ENCODE assay signal across 11 cellular contexts in genomic region chr3:45497963-45498362, GRCh38.
DNase-seq lines count a peak whose midpoint lies in the region; ATAC-seq and TF ChIP-seq lines count a peak whose summit lies in the region.
"Had no signal": no experiment of that assay in that cellular context is flagged by ENCODE, and none has a peak within 500 bp of the region (broad histone marks: within the 10 kb centered on the region; RNA-seq: fewer than 3 reads in every experiment).

No MANE protein-coding gene starts in this region.

- no peaks in the 10 kb centered on the region for H3K27me3 ChIP-seq in spleen (replicated peaks in 1 of 7)
- H3K27me3 ChIP-seq: testis had no signal

- H3K36me3 ChIP-seq in spleen = peaks cover 0 to 83% (median 25%) of the 10 kb centered on the region in 6 donors

- 26 to 31% (median 30%) methylated on average over 5 of the region's 5 CpGs for WGBS in spleen, 5 donors

- intact Hi-C loops in activated CD4-positive, alpha-beta T cell treated with anti-CD3 and anti-CD28 coated beads for 36 hours (cut with DNase I, micrococcal nuclease) = loop anchor here (2.0 to 5.0 kb wide), 2 partner anchors 286 to 461 kb away; no protein-coding TSS in a partner anchor
- intact Hi-C loops in spleen (cut with DNase I; ENCODE audit: low total_unique reads) = loop anchor here (10.0 kb wide), 1 partner anchor 463 kb away; no protein-coding TSS in a partner anchor

- CTCF ChIA-PET in activated CD4-positive, alpha-beta T cell treated with anti-CD3 and anti-CD28 coated beads for 36 hours (lab: Charles Lee) = interaction anchor here (0.7 to 1.9 kb wide), 4 partner anchors 9 to 1764 kb away, joined by 3 to 8 read pairs (median 3); no protein-coding TSS in a partner anchor
- CTCF ChIA-PET in activated CD4-positive, alpha-beta T cell treated with anti-CD3 and anti-CD28 coated beads, Interleukin-2, amount 10 ng/mL, durations not matched to agents 7 days and 5 days (lab: Charles Lee) = interaction anchor here (1.0 kb wide), 1 partner anchor 14 kb away, joined by 3 read pairs; no protein-coding TSS in a partner anchor

- H3K27me3 Mint-ChIP-seq in activated CD4-positive, alpha-beta T cell treated with anti-CD3 and anti-CD28 coated beads for 36 hours = no peaks in the 10 kb centered on the region
- H3K27me3 Mint-ChIP-seq in activated CD4-positive, alpha-beta T cell treated with anti-CD3 and anti-CD28 coated beads, Interleukin-2, amount 10 ng/mL, durations not matched to agents 7 days and 5 days = no peaks in the 10 kb centered on the region

- TF ChIP-seq POLR2A in spleen (IDR thresholded peaks at IDR 0.05) = no peak

- H3K4me1 ChIP-seq in spleen = peaks cover 0 to 21% (median 13%) of the 10 kb centered on the region in 6 donors
- H3K4me1 ChIP-seq: testis had no signal

- H3K4me3 Mint-ChIP-seq in activated CD4-positive, alpha-beta T cell treated with anti-CD3 and anti-CD28 coated beads for 36 hours = no peak overlapping the region
- no peak overlapping the region for H3K4me3 Mint-ChIP-seq in activated CD4-positive, alpha-beta T cell treated with anti-CD3 and anti-CD28 coated beads, Interleukin-2, amount 10 ng/mL, durations not matched to agents 7 days and 5 days

- peak; percentile 77 for ATAC-seq in activated CD4-positive, alpha-beta T cell treated with anti-CD3 and anti-CD28 coated beads for 36 hours
- ATAC-seq in HG03159 (IDR thresholded peaks at IDR 0.05; ENCODE audit: unreplicated experiment) = no peak

- H3K9me3 Mint-ChIP-seq in activated CD4-positive, alpha-beta T cell treated with anti-CD3 and anti-CD28 coated beads for 36 hours (ENCODE audit: low read depth) = no peaks in the 10 kb centered on the region
- H3K9me3 Mint-ChIP-seq in activated CD4-positive, alpha-beta T cell treated with anti-CD3 and anti-CD28 coated beads, Interleukin-2, amount 10 ng/mL, durations not matched to agents 7 days and 5 days = no peaks in the 10 kb centered on the region

- H3K36me3 Mint-ChIP-seq in activated CD4-positive, alpha-beta T cell treated with anti-CD3 and anti-CD28 coated beads for 36 hours (ENCODE audit: low read depth) = peaks cover 25% of the 10 kb centered on the region
- peaks cover 16% of the 10 kb centered on the region for H3K36me3 Mint-ChIP-seq in activated CD4-positive, alpha-beta T cell treated with anti-CD3 and anti-CD28 coated beads, Interleukin-2, amount 10 ng/mL, durations not matched to agents 7 days and 5 days (ENCODE audit: low read depth)

- no peak overlapping the region for H3K4me3 ChIP-seq in spleen
- H3K4me3 ChIP-seq: testis had no signal

- no peak for TF ChIP-seq CTCF in spleen (IDR thresholded peaks at IDR 0.05 in 8 of 11, conservative IDR thresholded peaks at IDR 0.05 in 3 of 11)

- H3K9me3 ChIP-seq in spleen = no peaks in the 10 kb centered on the region
- H3K9me3 ChIP-seq: testis had no signal

- H3K4me1 Mint-ChIP-seq in activated CD4-positive, alpha-beta T cell treated with anti-CD3 and anti-CD28 coated beads for 36 hours = peaks cover 15% of the 10 kb centered on the region
- peaks cover 21% of the 10 kb centered on the region for H3K4me1 Mint-ChIP-seq in activated CD4-positive, alpha-beta T cell treated with anti-CD3 and anti-CD28 coated beads, Interleukin-2, amount 10 ng/mL, durations not matched to agents 7 days and 5 days

- H3K27ac ChIP-seq in spleen = peak overlapping the region in 6 of 8 donors; percentile 7 to 54 (median 30)
- H3K27ac ChIP-seq: testis had no signal

- peak; percentile 33 for DNase-seq in activated CD4-positive, alpha-beta T cell treated with anti-CD3 and anti-CD28 coated beads for 36 hours
- DNase-seq in activated CD4-positive, alpha-beta T cell treated with anti-CD3 and anti-CD28 coated beads for 48 hours = no peak
- DNase-seq in activated CD4-positive, alpha-beta T cell treated with anti-CD3 and anti-CD28 coated beads, Interleukin-2, amount 10 ng/mL, durations not matched to agents 7 days and 5 days = peak; percentile 70
- peak; percentile 13 for DNase-seq in effector CD8-positive, alpha-beta T cell (lab: John Stamatoyannopoulos, UW)
- no peak for DNase-seq in spleen
- no peak for DNase-seq in hippocampal formation (lab: John Stamatoyannopoulos, UW)
- no peak for DNase-seq in KG1 (lab: John Stamatoyannopoulos, UW)
- DNase-seq: 8988T, NCI-H1930, testis had no signal

- no peak overlapping the region for H3K27ac Mint-ChIP-seq in activated CD4-positive, alpha-beta T cell treated with anti-CD3 and anti-CD28 coated beads for 36 hours
- peak overlapping the region; percentile 81 for H3K27ac Mint-ChIP-seq in activated CD4-positive, alpha-beta T cell treated with anti-CD3 and anti-CD28 coated beads, Interleukin-2, amount 10 ng/mL, durations not matched to agents 7 days and 5 days

- POLR2A ChIA-PET in activated CD4-positive, alpha-beta T cell treated with anti-CD3 and anti-CD28 coated beads for 36 hours (lab: Charles Lee) = no interaction called here
- POLR2A ChIA-PET in activated CD4-positive, alpha-beta T cell treated with anti-CD3 and anti-CD28 coated beads, Interleukin-2, amount 10 ng/mL, durations not matched to agents 7 days and 5 days (lab: Charles Lee) = no interaction called here

Comparison
In these comparisons a context has a peak if more than half of its experiments do, and no peak if none do; other contexts are left out.
1. DNase-seq: peak in activated CD4-positive, alpha-beta T cell treated with anti-CD3 and anti-CD28 coated beads for 36 hours (single experiment), activated CD4-positive, alpha-beta T cell treated with anti-CD3 and anti-CD28 coated beads, Interleukin-2, amount 10 ng/mL, durations not matched to agents 7 days and 5 days (single experiment) and effector CD8-positive, alpha-beta T cell (single experiment); none in activated CD4-positive, alpha-beta T cell treated with anti-CD3 and anti-CD28 coated beads for 48 hours (single experiment), spleen (single experiment), hippocampal formation (0 of 2) and KG1 (single experiment).